Comparison of ENCODE assay signal across 9 cellular contexts in genomic region chr20:53752583-53752970, GRCh38.
DNase-seq lines count a peak whose midpoint lies in the region; ATAC-seq and TF ChIP-seq lines count a peak whose summit lies in the region.
"Had no signal": no experiment of that assay in that cellular context is flagged by ENCODE, and none has a peak within 500 bp of the region (broad histone marks: within the 10 kb centered on the region; RNA-seq: fewer than 3 reads in every experiment).

No MANE protein-coding gene starts in this region.

- peaks cover 59% of the 10 kb centered on the region for H3K4me1 ChIP-seq in A673 (ENCODE audit: insufficient read depth, low read length, poor library complexity, severe bottlenecking)
- H3K4me1 ChIP-seq in mucosa of rectum (ENCODE audit: control insufficient read depth in 2 of 2, insufficient read depth in 2 of 2, low read length in 2 of 2), result peaks cover 32 to 41% of the 10 kb centered on the region in 2 donors

- no TSS peak for BruUV-seq in A673 (replicated peaks; lab: Mats Ljungman, UMichigan)

- H3K27me3 Mint-ChIP-seq in activated T-helper 2 cell treated with anti-CD3 and anti-CD28 coated beads, Interferon-gamma antibody, Interleukin-2, Interleukin-4, amounts not matched to agents 10 μg/mL and 5 μg/mL and 100 μg/mL, durations not matched to agents 14 hours and 24 hours and 36 hours (ENCODE audit: low read depth), result no peaks in the 10 kb centered on the region
- H3K27me3 Mint-ChIP-seq: IgD-negative memory B cell had no signal

- H3K36me3 ChIP-seq in A673 (ENCODE audit: insufficient read depth, low read length, poor library complexity, severe bottlenecking), result no peaks in the 10 kb centered on the region
- no peaks in the 10 kb centered on the region for H3K36me3 ChIP-seq in mucosa of rectum (ENCODE audit: control insufficient read depth in 2 of 2, insufficient read depth in 2 of 2, low read length in 2 of 2)

- H3K9me3 Mint-ChIP-seq in activated T-helper 2 cell treated with anti-CD3 and anti-CD28 coated beads, Interferon-gamma antibody, Interleukin-2, Interleukin-4, amounts not matched to agents 10 μg/mL and 5 μg/mL and 100 μg/mL, durations not matched to agents 14 hours and 24 hours and 36 hours, result no peaks in the 10 kb centered on the region
- H3K9me3 Mint-ChIP-seq: IgD-negative memory B cell had no signal

- CTCF ChIA-PET in A673 (lab: Charles Lee), result no interaction called here

- peak overlapping the region; percentile 99 for H3K27ac Mint-ChIP-seq in activated T-helper 2 cell treated with anti-CD3 and anti-CD28 coated beads, Interferon-gamma antibody, Interleukin-2, Interleukin-4, amounts not matched to agents 10 μg/mL and 5 μg/mL and 100 μg/mL, durations not matched to agents 14 hours and 24 hours and 36 hours

- H3K4me3 ChIP-seq in A673 (ENCODE audit: low read depth, low read length, poor library complexity, severe bottlenecking) (no peak overlapping the region), HL-60 (replicated peaks; ENCODE audit: insufficient read depth, low read length) (no peak overlapping the region), mucosa of rectum (ENCODE audit: low read length in 2 of 2) (no peak overlapping the region)

- TF ChIP-seq CTCF in A673 (conservative IDR thresholded peaks at IDR 0.05; ENCODE audit: low read depth, low read length), result no peak
- no peak for TF ChIP-seq CTCF in HL-60 (IDR thresholded peaks at IDR 0.05; ENCODE audit: insufficient read depth, low read length)

- POLR2A ChIA-PET in A673 (lab: Charles Lee; ENCODE audit: low non-redundant PET), result no interaction called here

- H3K4me3 Mint-ChIP-seq in activated T-helper 2 cell treated with anti-CD3 and anti-CD28 coated beads, Interferon-gamma antibody, Interleukin-2, Interleukin-4, amounts not matched to agents 10 μg/mL and 5 μg/mL and 100 μg/mL, durations not matched to agents 14 hours and 24 hours and 36 hours (ENCODE audit: low read depth), result peak overlapping the region; percentile 61
- H3K4me3 Mint-ChIP-seq: IgD-negative memory B cell had no signal

- peaks cover 3% of the 10 kb centered on the region for H3K36me3 Mint-ChIP-seq in activated T-helper 2 cell treated with anti-CD3 and anti-CD28 coated beads, Interferon-gamma antibody, Interleukin-2, Interleukin-4, amounts not matched to agents 10 μg/mL and 5 μg/mL and 100 μg/mL, durations not matched to agents 14 hours and 24 hours and 36 hours (ENCODE audit: low read depth)

- DNase-seq in A673 (ENCODE audit: low spot score) (no peak), HL-60 (ENCODE audit: low read depth in 1 of 2, low spot score in 1 of 2) (no peak), LoVo (ENCODE audit: low spot score) (no peak), iPS-NIHi11 (ENCODE audit: low spot score) (no peak)
- DNase-seq in activated T-helper 2 cell treated with anti-CD3 and anti-CD28 coated beads, Interferon-gamma antibody, Interleukin-2, Interleukin-4, amounts not matched to agents 10 μg/mL and 5 μg/mL and 100 μg/mL, durations not matched to agents 14 hours and 24 hours and 36 hours (ENCODE audit: low spot score), result no peak

- peaks cover 68% of the 10 kb centered on the region for H3K4me1 Mint-ChIP-seq in activated T-helper 2 cell treated with anti-CD3 and anti-CD28 coated beads, Interferon-gamma antibody, Interleukin-2, Interleukin-4, amounts not matched to agents 10 μg/mL and 5 μg/mL and 100 μg/mL, durations not matched to agents 14 hours and 24 hours and 36 hours (ENCODE audit: low read depth)

- H3K9me3 ChIP-seq in A673 (ENCODE audit: low read depth, low read length, poor library complexity, severe bottlenecking) (no peaks in the 10 kb centered on the region), mucosa of rectum (ENCODE audit: control insufficient read depth in 2 of 2, low read length in 2 of 2) (no peaks in the 10 kb centered on the region)

- ATAC-seq in GM18502 (IDR thresholded peaks at IDR 0.05; ENCODE audit: poor library complexity, unreplicated experiment) (no peak), HG03175 (IDR thresholded peaks at IDR 0.05; ENCODE audit: unreplicated experiment) (no peak)

- H3K27ac ChIP-seq in A673 (ENCODE audit: low read depth, low read length, poor library complexity, severe bottlenecking) (peak overlapping the region; percentile 53), HL-60 (replicated peaks) (peak overlapping the region; percentile 82), mucosa of rectum (ENCODE audit: low read depth in 2 of 2, low read length in 2 of 2) (peak overlapping the region; percentile 18 to 83)

- peak overlapping the region in 1 of 2 donors; percentile 27 for H3K9ac ChIP-seq in mucosa of rectum (ENCODE audit: low read depth in 1 of 2, low read length in 2 of 2)

- intact Hi-C loops in A673 (cut with micrococcal nuclease; ENCODE audit: unreplicated experiment), result loop anchor here (5.0 to 10.0 kb wide), 4 partner anchors 75 to 192 kb away; partner anchors contain the start of gene ZNF217
- intact Hi-C loops in activated T-helper 2 cell treated with anti-CD3 and anti-CD28 coated beads, Interferon-gamma antibody, Interleukin-2, Interleukin-4, amounts not matched to agents 10 μg/mL and 5 μg/mL and 100 μg/mL, durations not matched to agents 14 hours and 24 hours and 36 hours (cut with micrococcal nuclease), result loop anchor here (5.0 kb wide), 1 partner anchor 185 kb away; no protein-coding TSS in a partner anchor

- H3K27me3 ChIP-seq in A673 (replicated peaks; ENCODE audit: insufficient read depth, low read depth, low read length, poor library complexity), result no peaks in the 10 kb centered on the region
- H3K27me3 ChIP-seq in HL-60 (ENCODE audit: insufficient read depth, poor library complexity, severe bottlenecking), result no peaks in the 10 kb centered on the region
- H3K27me3 ChIP-seq in mucosa of rectum (ENCODE audit: control insufficient read depth in 2 of 2, insufficient read depth in 2 of 2, low read length in 2 of 2), result no peaks in the 10 kb centered on the region
